Comparison of ENCODE assay signal across 21 cellular contexts in the genomic region with DNA sequence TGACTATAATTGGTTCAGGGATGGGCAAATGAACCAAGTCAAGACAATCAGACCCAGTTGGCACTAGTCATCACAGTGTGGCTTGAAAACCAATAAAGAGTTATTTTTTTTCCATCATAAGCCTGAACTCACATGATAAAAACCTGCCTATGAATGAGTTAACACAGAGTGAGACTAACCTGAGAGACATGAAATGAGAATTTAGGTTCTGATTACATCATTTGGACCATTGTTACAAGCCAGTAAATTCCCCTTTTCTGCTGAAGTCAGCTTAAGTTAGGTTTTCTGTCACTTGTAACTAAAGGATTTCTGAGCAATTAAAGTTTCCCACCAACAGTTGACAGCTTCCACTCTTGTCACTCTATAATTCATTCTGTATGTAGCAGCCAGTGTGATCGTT. TPM values are rescaled to one million over a fixed set of nuclear protein-coding genes. Genes with fewer than 3 reads are reported as not detected.
DNase-seq lines count a peak whose midpoint lies in the region; ATAC-seq lines count a peak whose summit lies in the region.
"Had no signal": no experiment of that assay in that cellular context is flagged by ENCODE, and none has a peak within 500 bp of the region (broad histone marks: within the 10 kb centered on the region; RNA-seq: fewer than 3 reads in every experiment).

No MANE protein-coding gene starts in this region.

- H3K4me3 ChIP-seq in SJCRH30 = no peak overlapping the region
- H3K4me3 ChIP-seq: GM12878, Peyer's patch had no signal

- no peak overlapping the region for H3K4me3 Mint-ChIP-seq in activated CD4-positive, alpha-beta memory T cell treated with anti-CD3 and anti-CD28 coated beads for 36 hours
- no peak overlapping the region for H3K4me3 Mint-ChIP-seq in activated CD4-positive, alpha-beta memory T cell treated with anti-CD3 and anti-CD28 coated beads, Interleukin-2, amount 10 ng/mL, durations not matched to agents 7 days and 5 days
- no peak overlapping the region for H3K4me3 Mint-ChIP-seq in stimulated activated naive CD8-positive, alpha-beta T cell treated with anti-CD3 and anti-CD28 coated beads, Interleukin-15, Interleukin-2, amounts not matched to agents 100 ng/mL and 50 ng/mL, for 24 hours
- H3K4me3 Mint-ChIP-seq in immature natural killer cell = no peak overlapping the region
- H3K4me3 Mint-ChIP-seq: CD4-positive, alpha-beta memory T cell; HFFc6 had no signal

- no peaks in the 10 kb centered on the region for H3K27me3 Mint-ChIP-seq in activated CD4-positive, alpha-beta memory T cell treated with anti-CD3 and anti-CD28 coated beads for 36 hours
- H3K27me3 Mint-ChIP-seq in activated CD4-positive, alpha-beta memory T cell treated with anti-CD3 and anti-CD28 coated beads, Interleukin-2, amount 10 ng/mL, durations not matched to agents 7 days and 5 days = no peaks in the 10 kb centered on the region
- H3K27me3 Mint-ChIP-seq in stimulated activated naive CD8-positive, alpha-beta T cell treated with anti-CD3 and anti-CD28 coated beads, Interleukin-15, Interleukin-2, amounts not matched to agents 100 ng/mL and 50 ng/mL, for 24 hours = no peaks in the 10 kb centered on the region
- H3K27me3 Mint-ChIP-seq in immature natural killer cell (ENCODE audit: low read depth in 3 of 3) = peaks cover 0 to 1% (median 0%) of the 10 kb centered on the region in 3 donors
- H3K27me3 Mint-ChIP-seq: CD4-positive, alpha-beta memory T cell had no signal

- no peaks in the 10 kb centered on the region for H3K4me1 ChIP-seq in SJCRH30
- H3K4me1 ChIP-seq: Peyer's patch had no signal

- peaks cover 11% of the 10 kb centered on the region for H3K4me1 Mint-ChIP-seq in activated CD4-positive, alpha-beta memory T cell treated with anti-CD3 and anti-CD28 coated beads for 36 hours (ENCODE audit: low read depth)
- H3K4me1 Mint-ChIP-seq in activated CD4-positive, alpha-beta memory T cell treated with anti-CD3 and anti-CD28 coated beads, Interleukin-2, amount 10 ng/mL, durations not matched to agents 7 days and 5 days = peaks cover 2% of the 10 kb centered on the region
- H3K4me1 Mint-ChIP-seq in stimulated activated naive CD8-positive, alpha-beta T cell treated with anti-CD3 and anti-CD28 coated beads, Interleukin-15, Interleukin-2, amounts not matched to agents 100 ng/mL and 50 ng/mL, for 24 hours (ENCODE audit: low read depth) = peaks cover 4% of the 10 kb centered on the region
- peaks cover 0 to 5% of the 10 kb centered on the region in 2 donors for H3K4me1 Mint-ChIP-seq in immature natural killer cell
- H3K4me1 Mint-ChIP-seq: CD4-positive, alpha-beta memory T cell had no signal

- CTCF ChIA-PET in activated CD4-positive, alpha-beta memory T cell treated with anti-CD3 and anti-CD28 coated beads for 36 hours (lab: Charles Lee) = no interaction called here
- CTCF ChIA-PET in activated CD4-positive, alpha-beta memory T cell treated with anti-CD3 and anti-CD28 coated beads, Interleukin-2, amount 10 ng/mL, durations not matched to agents 7 days and 5 days (lab: Charles Lee) = no interaction called here

- H3K36me3 Mint-ChIP-seq in activated CD4-positive, alpha-beta memory T cell treated with anti-CD3 and anti-CD28 coated beads for 36 hours = peaks cover 21% of the 10 kb centered on the region
- H3K36me3 Mint-ChIP-seq in activated CD4-positive, alpha-beta memory T cell treated with anti-CD3 and anti-CD28 coated beads, Interleukin-2, amount 10 ng/mL, durations not matched to agents 7 days and 5 days (ENCODE audit: low read depth) = peaks cover 60% of the 10 kb centered on the region
- H3K36me3 Mint-ChIP-seq in stimulated activated naive CD8-positive, alpha-beta T cell treated with anti-CD3 and anti-CD28 coated beads, Interleukin-15, Interleukin-2, amounts not matched to agents 100 ng/mL and 50 ng/mL, for 24 hours (ENCODE audit: low read depth) = peaks cover 57% of the 10 kb centered on the region
- H3K36me3 Mint-ChIP-seq in immature natural killer cell = peaks cover 23 to 44% (median 26%) of the 10 kb centered on the region in 3 donors

- H3K9me3 Mint-ChIP-seq in activated CD4-positive, alpha-beta memory T cell treated with anti-CD3 and anti-CD28 coated beads for 36 hours = no peaks in the 10 kb centered on the region
- H3K9me3 Mint-ChIP-seq in activated CD4-positive, alpha-beta memory T cell treated with anti-CD3 and anti-CD28 coated beads, Interleukin-2, amount 10 ng/mL, durations not matched to agents 7 days and 5 days = no peaks in the 10 kb centered on the region
- H3K9me3 Mint-ChIP-seq in stimulated activated naive CD8-positive, alpha-beta T cell treated with anti-CD3 and anti-CD28 coated beads, Interleukin-15, Interleukin-2, amounts not matched to agents 100 ng/mL and 50 ng/mL, for 24 hours = no peaks in the 10 kb centered on the region
- no peaks in the 10 kb centered on the region for H3K9me3 Mint-ChIP-seq in immature natural killer cell
- H3K9me3 Mint-ChIP-seq: CD4-positive, alpha-beta memory T cell; HFFc6 had no signal

- peak overlapping the region; percentile 9 for H3K27ac Mint-ChIP-seq in activated CD4-positive, alpha-beta memory T cell treated with anti-CD3 and anti-CD28 coated beads for 36 hours
- H3K27ac Mint-ChIP-seq in activated CD4-positive, alpha-beta memory T cell treated with anti-CD3 and anti-CD28 coated beads, Interleukin-2, amount 10 ng/mL, durations not matched to agents 7 days and 5 days = no peak overlapping the region
- H3K27ac Mint-ChIP-seq in stimulated activated naive CD8-positive, alpha-beta T cell treated with anti-CD3 and anti-CD28 coated beads, Interleukin-15, Interleukin-2, amounts not matched to agents 100 ng/mL and 50 ng/mL, for 24 hours = peak overlapping the region; percentile 42
- peak overlapping the region in 4 of 6 donors; percentile 4 to 49 (median 28) for H3K27ac Mint-ChIP-seq in immature natural killer cell
- H3K27ac Mint-ChIP-seq: HFFc6 had no signal

- H3K27ac ChIP-seq in SJCRH30 = no peak overlapping the region
- H3K27ac ChIP-seq: Peyer's patch had no signal

- intact Hi-C loops in activated CD4-positive, alpha-beta memory T cell treated with anti-CD3 and anti-CD28 coated beads for 36 hours (cut with micrococcal nuclease) = no loop called here

- POLR2A ChIA-PET in activated CD4-positive, alpha-beta memory T cell treated with anti-CD3 and anti-CD28 coated beads for 36 hours (lab: Charles Lee) = interaction anchor here (1.4 kb wide), 1 partner anchor 82 kb away, joined by 4 read pairs; no protein-coding TSS in a partner anchor
- POLR2A ChIA-PET in activated CD4-positive, alpha-beta memory T cell treated with anti-CD3 and anti-CD28 coated beads, Interleukin-2, amount 10 ng/mL, durations not matched to agents 7 days and 5 days (lab: Charles Lee) = no interaction called here

- H3K36me3 ChIP-seq in SJCRH30 = no peaks in the 10 kb centered on the region

- no peaks in the 10 kb centered on the region for H3K27me3 ChIP-seq in SJCRH30
- H3K27me3 ChIP-seq: Peyer's patch had no signal

- no peaks in the 10 kb centered on the region for H3K9me3 ChIP-seq in SJCRH30 (replicated peaks)
- H3K9me3 ChIP-seq: Peyer's patch had no signal

- ATAC-seq in stimulated activated naive CD8-positive, alpha-beta T cell treated with anti-CD3 and anti-CD28 coated beads, Interleukin-15, Interleukin-2, amounts not matched to agents 100 U/mL and 50 U/mL, for 24 hours = no peak
- ATAC-seq in GM21529 (IDR thresholded peaks at IDR 0.05; ENCODE audit: unreplicated experiment) = no peak
- ATAC-seq: GM12878, Right ventricle myocardium inferior had no signal

- no peak for DNase-seq in activated CD4-positive, alpha-beta memory T cell treated with anti-CD3 and anti-CD28 coated beads for 36 hours
- no peak for DNase-seq in activated CD4-positive, alpha-beta memory T cell treated with anti-CD3 and anti-CD28 coated beads, Interleukin-2, amount 10 ng/mL, durations not matched to agents 7 days and 5 days
- no peak for DNase-seq in stimulated activated naive CD8-positive, alpha-beta T cell treated with anti-CD3 and anti-CD28 coated beads, Interleukin-15, Interleukin-2, amounts not matched to agents 100 U/mL and 50 U/mL, for 24 hours
- DNase-seq in immature natural killer cell (no peak), Ammon's horn (ENCODE audit: low spot score) (no peak), SJCRH30 (no peak)
- DNase-seq: CD4-positive, alpha-beta memory T cell; DMS53; EL; HFFc6; KG1; NCI-H1105 treated with DMSO at 0.1 percent for 48 hours; NCI-H1694 treated with DMSO at 0.1 percent for 48 hours; NCI-H510A; NCI-H748 treated with DMSO at 0.1 percent for 48 hours; NK-92 treated with Interleukin-12 subunit alpha and Interleukin-12 subunit beta, amount 100 ng/mL, for 24 hours; Peyer's patch had no signal

RNA-seq across cellular contexts. Expression of a gene that starts 9.6 kb away (rescaled TPM):
- total RNA-seq in activated CD4-positive, alpha-beta memory T cell treated with anti-CD3 and anti-CD28 coated beads for 36 hours = 10 to 100 TPM; 17.5 to 18.5 TPM
- 10 to 100 TPM; 27.9 to 32.1 TPM for total RNA-seq in activated CD4-positive, alpha-beta memory T cell treated with anti-CD3 and anti-CD28 coated beads, Interleukin-2, amount 10 ng/mL, durations not matched to agents 7 days and 5 days
- polyA plus RNA-seq in immature natural killer cell = 10 to 100 TPM; 26.4 to 30.6 (median 30.2) TPM
- total RNA-seq in SJCRH30 (2014; rRNA removed; shearing (Covaris generic)) = 16.6 and 18.5 TPM in 2 replicates

RNA-seq across cellular contexts. Expression of a gene that starts 49.6 kb away (rescaled TPM):
- total RNA-seq in activated CD4-positive, alpha-beta memory T cell treated with anti-CD3 and anti-CD28 coated beads for 36 hours = 10 to 100 TPM; 45.2 to 45.7 TPM
- 10 to 100 TPM; 79.4 to 81.1 TPM for total RNA-seq in activated CD4-positive, alpha-beta memory T cell treated with anti-CD3 and anti-CD28 coated beads, Interleukin-2, amount 10 ng/mL, durations not matched to agents 7 days and 5 days
- 100 to 1,000 TPM in 1 of 3 donors, 10 to 100 TPM in 2; 80.9 to 109 (median 83.6) TPM for polyA plus RNA-seq in immature natural killer cell
- total RNA-seq in SJCRH30 (2014; rRNA removed; shearing (Covaris generic)) = 1.4 and 2.0 TPM in 2 replicates

Comparison
In these comparisons a context has a peak if more than half of its experiments do, and no peak if none do; other contexts are left out.
1. RNA of a gene that starts 49.6 kb away (total RNA-seq): 79.4 to 81.1 TPM in activated CD4-positive, alpha-beta memory T cell treated with anti-CD3 and anti-CD28 coated beads, Interleukin-2, amount 10 ng/mL, durations not matched to agents 7 days and 5 days and 45.2 to 45.7 TPM in activated CD4-positive, alpha-beta memory T cell treated with anti-CD3 and anti-CD28 coated beads for 36 hours; 1.4 to 2.0 TPM in SJCRH30; every median in the first group is over 10 times any median in the second.